ENCODE assay signal across 16 cellular contexts in genomic region chr7:150407588-150408392, GRCh38. TPM values are rescaled to one million over a fixed set of nuclear protein-coding genes. Genes with fewer than 3 reads are reported as not detected.
DNase-seq lines count a peak whose midpoint lies in the region; ATAC-seq and TF ChIP-seq lines count a peak whose summit lies in the region.
"Had no signal": no experiment of that assay in that cellular context is flagged by ENCODE, and none has a peak within 500 bp of the region (broad histone marks: within the 10 kb centered on the region; RNA-seq: fewer than 3 reads in every experiment).

No MANE protein-coding gene starts in this region.

- no peak overlapping the region for H2BK5ac ChIP-seq in mesendoderm (ENCODE audit: low read length)

- TF ChIP-seq POLR2A in gastroesophageal sphincter (IDR thresholded peaks at IDR 0.05), result peak in 1 of 2 donors; percentile 5

- H3K27ac ChIP-seq in OCI-LY7 (ENCODE audit: low read depth, low read length, poor library complexity, severe bottlenecking), result peak overlapping the region; percentile 89
- peak overlapping the region; percentile 91 to 95 (median 93) for H3K27ac ChIP-seq in gastroesophageal sphincter
- H3K27ac ChIP-seq in mesendoderm (ENCODE audit: low read depth, low read length), result no peak overlapping the region
- H3K27ac ChIP-seq in foreskin keratinocyte, result no peak overlapping the region

- no TSS peak for BruUV-seq in OCI-LY7 (replicated peaks; lab: Mats Ljungman, UMichigan)

- WGBS in gastroesophageal sphincter (ENCODE audit: low coverage in 1 of 2), 2 donors, result no CpG with 5 or more reads among the region's 91 CpGs
- no CpG with 5 or more reads among the region's 91 CpGs for WGBS in mesendoderm (ENCODE audit: extremely low coverage, insufficient coverage, low lambda C conversion rate)

- H3K36me3 Mint-ChIP-seq in stimulated activated memory B cell treated with anti-CD40 and anti-IgM and Interleukin-4, amounts not matched to agents 10 μg/mL and 1 μg/mL and 100 μg/mL, for 72 hours, result peaks cover 45% of the 10 kb centered on the region
- H3K36me3 Mint-ChIP-seq in activated naive CD4-positive, alpha-beta T cell treated with anti-CD3 and anti-CD28 coated beads, Interleukin-2, amount 50 U/mL, for 72 hours, result no peaks in the 10 kb centered on the region

- H3K18ac ChIP-seq in mesendoderm (ENCODE audit: low read length), result no peak overlapping the region

- no peaks in the 10 kb centered on the region for H4K20me1 ChIP-seq in OCI-LY7 (ENCODE audit: insufficient read depth, low read length)

- ATAC-seq in gastroesophageal sphincter (no peak), HG02938 (IDR thresholded peaks at IDR 0.05; ENCODE audit: unreplicated experiment) (no peak), foreskin keratinocyte (no peak)
- ATAC-seq in stimulated activated memory B cell treated with anti-CD40 and anti-IgM and Interleukin-4, amounts not matched to agents 10 μg/mL and 1 μg/mL and 100 μg/mL, for 72 hours, result no peak
- ATAC-seq in activated naive CD4-positive, alpha-beta T cell treated with anti-CD3 and anti-CD28 coated beads, Interleukin-2, amount 50 U/mL, for 72 hours, result no peak
- ATAC-seq: SK-N-SH treated with all-trans-retinoic acid at 6 μM for 48 hours had no signal

- intact Hi-C loops in OCI-LY7 (cut with micrococcal nuclease; ENCODE audit: unreplicated experiment), result loop anchor here (2.0 kb wide), 1 partner anchor 39 kb away; the partner anchor contains the start of gene REPIN1

- H3K4me3 Mint-ChIP-seq in stimulated activated memory B cell treated with anti-CD40 and anti-IgM and Interleukin-4, amounts not matched to agents 10 μg/mL and 1 μg/mL and 100 μg/mL, for 72 hours, result peak overlapping the region; percentile 63

- no peaks in the 10 kb centered on the region for H3K9me2 ChIP-seq in OCI-LY7 (ENCODE audit: insufficient read depth, low read length)

- H3K36me3 ChIP-seq in OCI-LY7 (ENCODE audit: insufficient read depth, low read length) (peaks cover 10% of the 10 kb centered on the region), gastroesophageal sphincter (peaks cover 0 to 42% of the 10 kb centered on the region in 2 donors), mesendoderm (ENCODE audit: control insufficient read depth, insufficient read depth, low read length) (no peaks in the 10 kb centered on the region)
- H3K36me3 ChIP-seq: MG63 had no signal

- no peak overlapping the region for H2BK120ac ChIP-seq in mesendoderm (ENCODE audit: low read depth, low read length)

- H3K23ac ChIP-seq in mesendoderm (ENCODE audit: low read length), result no peak overlapping the region

- no peaks in the 10 kb centered on the region for H3K27me3 Mint-ChIP-seq in stimulated activated memory B cell treated with anti-CD40 and anti-IgM and Interleukin-4, amounts not matched to agents 10 μg/mL and 1 μg/mL and 100 μg/mL, for 72 hours
- H3K27me3 Mint-ChIP-seq: activated naive CD8-positive, alpha-beta T cell treated with anti-CD3 and anti-CD28 coated beads for 36 hours; activated T-cell treated with anti-CD3 and anti-CD28 coated beads, Interleukin-2, amount 50 U/mL, for 24 hours had no signal

- no peaks in the 10 kb centered on the region for H3K9me3 ChIP-seq in OCI-LY7 (ENCODE audit: low read length)
- no peaks in the 10 kb centered on the region for H3K9me3 ChIP-seq in gastroesophageal sphincter
- H3K9me3 ChIP-seq: MG63 had no signal

- no peak overlapping the region for H3K9ac ChIP-seq in mesendoderm (ENCODE audit: low read length)

- H3K4me2 ChIP-seq in OCI-LY7 (ENCODE audit: low read length), result peak overlapping the region; percentile 96
- no peak overlapping the region for H3K4me2 ChIP-seq in mesendoderm (ENCODE audit: low read length)

- POLR2A ChIA-PET in OCI-LY7 (lab: Charles Lee), result interaction anchor here (1.0 to 2.7 kb wide), 7 partner anchors 27 to 53 kb away, joined by 4 to 11 read pairs (median 9); no protein-coding TSS in a partner anchor

- H3K4me1 ChIP-seq in OCI-LY7 (ENCODE audit: insufficient read depth, low read length, poor library complexity, severe bottlenecking) (peaks cover 40% of the 10 kb centered on the region), gastroesophageal sphincter (peaks cover 0 to 42% (median 17%) of the 10 kb centered on the region in 3 donors), mesendoderm (ENCODE audit: control insufficient read depth, low read depth, low read length) (peaks cover 5% of the 10 kb centered on the region), foreskin keratinocyte (no peaks in the 10 kb centered on the region)

- no peak overlapping the region for H4K8ac ChIP-seq in mesendoderm (ENCODE audit: low read depth, low read length)

- H3K4me1 Mint-ChIP-seq in stimulated activated memory B cell treated with anti-CD40 and anti-IgM and Interleukin-4, amounts not matched to agents 10 μg/mL and 1 μg/mL and 100 μg/mL, for 72 hours, result peaks cover 63% of the 10 kb centered on the region

- CTCF ChIA-PET in OCI-LY7 (lab: Charles Lee; ENCODE audit: unreplicated experiment), result interaction anchor here (0.6 kb wide), 1 partner anchor 703 kb away, joined by 4 read pairs; no protein-coding TSS in a partner anchor

- no peak for TF ChIP-seq EP300 in gastroesophageal sphincter (IDR thresholded peaks at IDR 0.05)

- no peak overlapping the region for H3K4ac ChIP-seq in mesendoderm (ENCODE audit: low read depth, low read length)

- H3K9me3 Mint-ChIP-seq in stimulated activated memory B cell treated with anti-CD40 and anti-IgM and Interleukin-4, amounts not matched to agents 10 μg/mL and 1 μg/mL and 100 μg/mL, for 72 hours, result no peaks in the 10 kb centered on the region
- H3K9me3 Mint-ChIP-seq in activated naive CD4-positive, alpha-beta T cell treated with anti-CD3 and anti-CD28 coated beads, Interleukin-2, amount 50 U/mL, for 72 hours, result no peaks in the 10 kb centered on the region
- H3K9me3 Mint-ChIP-seq: activated naive CD8-positive, alpha-beta T cell treated with anti-CD3 and anti-CD28 coated beads for 36 hours; activated T-cell treated with anti-CD3 and anti-CD28 coated beads, Interleukin-2, amount 50 U/mL, for 24 hours had no signal

- TF ChIP-seq CTCF in OCI-LY7 (conservative IDR thresholded peaks at IDR 0.05; ENCODE audit: low read length) (no peak), gastroesophageal sphincter (IDR thresholded peaks at IDR 0.05) (no peak), foreskin keratinocyte (conservative IDR thresholded peaks at IDR 0.05) (no peak)

- DNase-seq in D341Med (ENCODE audit: low spot score) (peak; percentile 34), OCI-LY7 (ENCODE audit: low spot score) (no peak), mesendoderm (no peak), foreskin keratinocyte (no peak)
- no peak for DNase-seq in activated naive CD4-positive, alpha-beta T cell treated with anti-CD3 and anti-CD28 coated beads, Interleukin-2, amount 50 U/mL, for 72 hours (ENCODE audit: low spot score in 2 of 2)
- DNase-seq: effector CD8-positive, alpha-beta T cell; MG63; NCI-H187 treated with DMSO at 0.1 percent for 48 hours; substantia nigra had no signal

- peak overlapping the region; percentile 80 for H3K4me3 ChIP-seq in OCI-LY7 (ENCODE audit: low read depth, low read length, poor library complexity, severe bottlenecking)
- H3K4me3 ChIP-seq in gastroesophageal sphincter, result no peak overlapping the region
- H3K4me3 ChIP-seq in mesendoderm (ENCODE audit: low read length), result no peak overlapping the region
- H3K4me3 ChIP-seq: MG63 had no signal

- no peak overlapping the region for H2AK5ac ChIP-seq in mesendoderm (ENCODE audit: low read length)

- H3K27me3 ChIP-seq in gastroesophageal sphincter (no peaks in the 10 kb centered on the region), mesendoderm (ENCODE audit: insufficient read depth, low read length, poor library complexity) (no peaks in the 10 kb centered on the region), foreskin keratinocyte (no peaks in the 10 kb centered on the region)
- H3K27me3 ChIP-seq: MG63 had no signal

- H3K79me2 ChIP-seq in OCI-LY7 (ENCODE audit: insufficient read depth, low read depth, low read length), result no peaks in the 10 kb centered on the region; the same call in 1 of the 2 replicates
- H3K79me2 ChIP-seq in mesendoderm (ENCODE audit: control insufficient read depth, insufficient read depth, low read length), result no peaks in the 10 kb centered on the region

- H3K56ac ChIP-seq in mesendoderm (ENCODE audit: low read length), result no peak overlapping the region

- no peak overlapping the region for H2BK15ac ChIP-seq in mesendoderm (replicated peaks; ENCODE audit: low read depth)

- peak overlapping the region; percentile 93 for H3K27ac Mint-ChIP-seq in stimulated activated memory B cell treated with anti-CD40 and anti-IgM and Interleukin-4, amounts not matched to agents 10 μg/mL and 1 μg/mL and 100 μg/mL, for 72 hours
- H3K27ac Mint-ChIP-seq in activated naive CD4-positive, alpha-beta T cell treated with anti-CD3 and anti-CD28 coated beads, Interleukin-2, amount 50 U/mL, for 72 hours, result peak overlapping the region in 1 of 2 donors; percentile 45

- H2AFZ ChIP-seq in OCI-LY7 (ENCODE audit: low read length), result no peak overlapping the region

- H3K79me1 ChIP-seq in mesendoderm (ENCODE audit: low read length), result no peaks in the 10 kb centered on the region

- no peak overlapping the region for H4K5ac ChIP-seq in mesendoderm (ENCODE audit: low read length)

RNA-seq across cellular contexts. Expression of gene ZNF775, which starts 28.7 kb away (rescaled TPM):
- total RNA-seq in OCI-LY7 (2014; rRNA removed; shearing (Covaris generic)), result 4.7 and 5.5 TPM in 2 replicates
- total RNA-seq in OCI-LY7 (2022) (6.5 and 7.7 TPM in 2 replicates), gastroesophageal sphincter (10 to 100 TPM in 2 of 4 donors, 1 to 10 TPM in 2; 5.3 to 12.5 (median 10.5) TPM), foreskin keratinocyte (4.7 and 5.4 TPM in 2 replicates)
- polyA plus RNA-seq in mesendoderm (2013, experiment 1 of 2), result 4.2 TPM
- polyA plus RNA-seq in mesendoderm (2013, experiment 2 of 2), result 4.2 TPM
- polyA plus RNA-seq in foreskin keratinocyte, result 3.9 and 5.3 TPM in 2 replicates
- total RNA-seq in activated naive CD4-positive, alpha-beta T cell treated with anti-CD3 and anti-CD28 coated beads, Interleukin-2, amount 50 U/mL, for 72 hours, result 1 to 10 TPM; 4.4 to 5.0 TPM

RNA-seq across cellular contexts. Expression of gene REPIN1, which starts 39.2 kb away (rescaled TPM):
- total RNA-seq in OCI-LY7 (2014; rRNA removed; shearing (Covaris generic)), result 36.9 and 46.2 TPM in 2 replicates
- total RNA-seq in OCI-LY7 (2022) (19.0 and 21.7 TPM in 2 replicates), gastroesophageal sphincter (100 to 1,000 TPM in 2 of 4 donors, 10 to 100 TPM in 2; 72.7 to 132 (median 102) TPM), foreskin keratinocyte (19.4 and 19.6 TPM in 2 replicates)
- 47.8 TPM for polyA plus RNA-seq in mesendoderm (2013, experiment 1 of 2)
- 51.6 TPM for polyA plus RNA-seq in mesendoderm (2013, experiment 2 of 2)
- 12.8 and 15.9 TPM in 2 replicates for polyA plus RNA-seq in foreskin keratinocyte
- 10 to 100 TPM; 57.1 to 77.4 TPM for total RNA-seq in activated naive CD4-positive, alpha-beta T cell treated with anti-CD3 and anti-CD28 coated beads, Interleukin-2, amount 50 U/mL, for 72 hours

RNA-seq across cellular contexts. Expression of gene GIMAP8, which starts 42.6 kb away (rescaled TPM):
- not detected in 2 replicates for total RNA-seq in OCI-LY7 (2014; rRNA removed; shearing (Covaris generic))
- total RNA-seq in OCI-LY7 (2022) (not detected in 2 replicates), gastroesophageal sphincter (10 to 100 TPM in 3 of 4 donors, 1 to 10 TPM in 1; 6.1 to 19.1 (median 12.5) TPM), foreskin keratinocyte (0.07 TPM in 1 of 2 replicates, not detected in the other)
- polyA plus RNA-seq in mesendoderm (2013, experiment 1 of 2), result 0.01 TPM
- not detected for polyA plus RNA-seq in mesendoderm (2013, experiment 2 of 2)
- 0.01 and 0.02 TPM in 2 replicates for polyA plus RNA-seq in foreskin keratinocyte
- 10 to 100 TPM; 13.5 to 17.7 TPM for total RNA-seq in activated naive CD4-positive, alpha-beta T cell treated with anti-CD3 and anti-CD28 coated beads, Interleukin-2, amount 50 U/mL, for 72 hours
- total RNA-seq: NCI-H460 had no signal

Comparison
In these comparisons a context has a peak if more than half of its experiments do, and no peak if none do; other contexts are left out.
1. H3K27ac ChIP-seq: peak in OCI-LY7 (single experiment) and gastroesophageal sphincter (4 of 4); none in mesendoderm (single experiment) and foreskin keratinocyte (single experiment).